Comparison of ENCODE assay signal across 17 cellular contexts in genomic region chr1:53575948-53576305, GRCh38.
DNase-seq lines count a peak whose midpoint lies in the region; ATAC-seq, FAIRE-seq and TF ChIP-seq lines count a peak whose summit lies in the region.
"Had no signal": no experiment of that assay in that cellular context is flagged by ENCODE, and none has a peak within 500 bp of the region (broad histone marks: within the 10 kb centered on the region; RNA-seq: fewer than 3 reads in every experiment).

No MANE protein-coding gene starts in this region.

- no peaks in the 10 kb centered on the region for H3K27me3 ChIP-seq in suprapubic skin

- H3K4me3 Mint-ChIP-seq in activated T-cell treated with anti-CD3 and anti-CD28 coated beads, Interleukin-2, amount 50 U/mL, for 24 hours = no peak overlapping the region
- H3K4me3 Mint-ChIP-seq in activated B cell treated with CpG ODN at 0.5 μM for 24 hours (no peak overlapping the region), nephron (peak overlapping the region in 1 of 3 experiments; percentile 24)

- H3K27ac ChIP-seq in suprapubic skin = no peak overlapping the region
- H3K27ac ChIP-seq: GM23248, RWPE1 had no signal

- H3K36me3 Mint-ChIP-seq in activated T-cell treated with anti-CD3 and anti-CD28 coated beads, Interleukin-2, amount 50 U/mL, for 24 hours (ENCODE audit: low read depth) = no peaks in the 10 kb centered on the region
- H3K36me3 Mint-ChIP-seq in activated B cell treated with CpG ODN at 0.5 μM for 24 hours (ENCODE audit: low read depth) (no peaks in the 10 kb centered on the region), nephron (ENCODE audit: low read depth) (no peaks in the 10 kb centered on the region)

- FAIRE-seq in frontal cortex (lab: Jason Lieb, UNC) = no peak
- FAIRE-seq: A204.1, G401.6, GM18507, K562 had no signal

- no peak overlapping the region for H3K27ac Mint-ChIP-seq in activated T-cell treated with anti-CD3 and anti-CD28 coated beads, Interleukin-2, amount 50 U/mL, for 24 hours
- peak overlapping the region; percentile 6 for H3K27ac Mint-ChIP-seq in activated B cell treated with CpG ODN at 0.5 μM for 24 hours
- H3K27ac Mint-ChIP-seq in nephron = peak overlapping the region; percentile 60 to 82 (median 75)

- DNase-seq in activated T-cell treated with anti-CD3 and anti-CD28 coated beads, Interleukin-2, amount 50 U/mL, for 24 hours = peak; percentile 23
- DNase-seq in activated T-cell treated with anti-CD3 and anti-CD28 coated beads for 4 hours (no peak), activated B cell treated with CpG ODN at 0.5 μM for 24 hours (peak; percentile 12), suprapubic skin (ENCODE audit: low spot score in 2 of 2) (peak; percentile 41 to 56), hippocampal formation (lab: John Stamatoyannopoulos, UW) (no peak), frontal cortex (ENCODE audit: low spot score in 2 of 2) (no peak)
- no peak for DNase-seq in stimulated activated CD4-positive, alpha-beta T cell treated with anti-CD3 and anti-CD28 coated beads, Interleukin-2, amount 100 ng/mL, for 48 hours
- DNase-seq: C1 segment of cervical spinal cord, DND-41, GM23248, NCI-H345 had no signal

- H3K4me3 ChIP-seq in suprapubic skin = no peak overlapping the region
- H3K4me3 ChIP-seq: GM23248, K562 had no signal

- H3K36me3 ChIP-seq in suprapubic skin = no peaks in the 10 kb centered on the region

- no peak for TF ChIP-seq CTCF in activated B cell treated with CpG ODN at 0.5 μM for 24 hours (IDR thresholded peaks at IDR 0.05)
- no peak for TF ChIP-seq CTCF in nephron (IDR thresholded peaks at IDR 0.05; ENCODE audit: unreplicated experiment in 3 of 3)
- no peak for TF ChIP-seq CTCF in suprapubic skin (IDR thresholded peaks at IDR 0.05)

- no peak for ATAC-seq in activated B cell treated with CpG ODN at 0.5 μM for 24 hours (ENCODE audit: low read depth)
- ATAC-seq: K562 had no signal

- H3K4me1 Mint-ChIP-seq in activated T-cell treated with anti-CD3 and anti-CD28 coated beads, Interleukin-2, amount 50 U/mL, for 24 hours (ENCODE audit: low read depth) = peaks cover 2% of the 10 kb centered on the region
- H3K4me1 Mint-ChIP-seq in activated B cell treated with CpG ODN at 0.5 μM for 24 hours (no peaks in the 10 kb centered on the region), nephron (peaks cover 53% of the 10 kb centered on the region)

- CTCF ChIA-PET in activated B cell treated with CpG ODN at 0.5 μM for 24 hours (lab: Charles Lee) = no interaction called here

- H3K27me3 Mint-ChIP-seq in activated T-cell treated with anti-CD3 and anti-CD28 coated beads, Interleukin-2, amount 50 U/mL, for 24 hours = no peaks in the 10 kb centered on the region
- peaks cover 22% of the 10 kb centered on the region for H3K27me3 Mint-ChIP-seq in activated B cell treated with CpG ODN at 0.5 μM for 24 hours
- peaks cover 15% of the 10 kb centered on the region for H3K27me3 Mint-ChIP-seq in nephron (ENCODE audit: low read depth)

- 79% methylated on average over 4 of the region's 5 CpGs for WGBS in suprapubic skin

- TF ChIP-seq POLR2A in suprapubic skin (IDR thresholded peaks at IDR 0.05) = no peak

- intact Hi-C loops in activated B cell treated with CpG ODN at 0.5 μM for 24 hours (cut with micrococcal nuclease) = no loop called here

- TF ChIP-seq EP300 in suprapubic skin (IDR thresholded peaks at IDR 0.05) = no peak

- H3K9me3 Mint-ChIP-seq in activated T-cell treated with anti-CD3 and anti-CD28 coated beads, Interleukin-2, amount 50 U/mL, for 24 hours = no peaks in the 10 kb centered on the region
- H3K9me3 Mint-ChIP-seq in activated B cell treated with CpG ODN at 0.5 μM for 24 hours (no peaks in the 10 kb centered on the region), nephron (no peaks in the 10 kb centered on the region)

- H3K9me3 ChIP-seq in suprapubic skin = no peaks in the 10 kb centered on the region

- peaks cover 16% of the 10 kb centered on the region for H3K4me1 ChIP-seq in suprapubic skin

- POLR2A ChIA-PET in activated B cell treated with CpG ODN at 0.5 μM for 24 hours (lab: Charles Lee) = no interaction called here

Comparison
In these comparisons a context has a peak if more than half of its experiments do, and no peak if none do; other contexts are left out.
1. DNase-seq: peak in activated T-cell treated with anti-CD3 and anti-CD28 coated beads, Interleukin-2, amount 50 U/mL, for 24 hours (single experiment), activated B cell treated with CpG ODN at 0.5 μM for 24 hours (single experiment) and suprapubic skin (2 of 2); none in activated T-cell treated with anti-CD3 and anti-CD28 coated beads for 4 hours (single experiment), hippocampal formation (0 of 2), frontal cortex (0 of 2) and stimulated activated CD4-positive, alpha-beta T cell treated with anti-CD3 and anti-CD28 coated beads, Interleukin-2, amount 100 ng/mL, for 48 hours (0 of 2).